ENCODE assay signal across 10 cellular contexts in genomic region chr2:112673008-112673407, GRCh38. TPM values are rescaled to one million over a fixed set of nuclear protein-coding genes. Genes with fewer than 3 reads are reported as not detected.
"Had no signal": no experiment of that assay in that cellular context is flagged by ENCODE, and none has a peak within 500 bp of the region (broad histone marks: within the 10 kb centered on the region; RNA-seq: fewer than 3 reads in every experiment).

No MANE protein-coding gene starts in this region.

- H3K4me3 Mint-ChIP-seq: H9, HFFc6 had no signal

- H3K9me3 Mint-ChIP-seq: H9, HFFc6 had no signal

- H3K27ac ChIP-seq: GM23248, KMS-11 had no signal

- DNase-seq: GM23248, GOT3, H9, HCEC 1CT, HFFc6, IMR-90, KBM-7 had no signal

- H3K27ac Mint-ChIP-seq: HFFc6 had no signal

- H2AFZ ChIP-seq: GM23248 had no signal

- FAIRE-seq: H54, HTR-8/SVneo had no signal

- H3K4me2 ChIP-seq: KMS-11 had no signal

- H3K4me3 ChIP-seq: GM23248 had no signal

- H3K9ac ChIP-seq: GM23248, KMS-11 had no signal

RNA-seq across cellular contexts. Expression of gene NT5DC4, which starts 47.8 kb away (rescaled TPM):
- total RNA-seq: GM23248, H9, HFFc6, IMR-90 had no signal
- polyA plus RNA-seq: GM23248, IMR-90 had no signal
